15 cellular contexts compared by ENCODE assay signal in genomic region chr11:88813233-88813915, GRCh38.
DNase-seq lines count a peak whose midpoint lies in the region; ATAC-seq, FAIRE-seq and TF ChIP-seq lines count a peak whose summit lies in the region.
"Had no signal": no experiment of that assay in that cellular context is flagged by ENCODE, and none has a peak within 500 bp of the region (broad histone marks: within the 10 kb centered on the region; RNA-seq: fewer than 3 reads in every experiment).

No MANE protein-coding gene starts in this region.

- FAIRE-seq in GM12891 (lab: Jason Lieb, UNC): no peak
- FAIRE-seq: bronchial epithelial cell, kidney had no signal

- H3K27me3 ChIP-seq in MM.1S (replicated peaks; ENCODE audit: insufficient read depth, low read length): no peaks in the 10 kb centered on the region
- H3K27me3 ChIP-seq: neutrophil, suprapubic skin had no signal

- no peaks in the 10 kb centered on the region for H3K9me2 ChIP-seq in MM.1S (replicated peaks; ENCODE audit: insufficient read depth, low read length)

- no peak overlapping the region for H3K4me3 ChIP-seq in MM.1S (ENCODE audit: low read length)
- H3K4me3 ChIP-seq: SK-N-MC, suprapubic skin had no signal

- no peak overlapping the region for H2AFZ ChIP-seq in MM.1S (ENCODE audit: low read length)

- TF ChIP-seq POLR2A in GM12891 (IDR thresholded peaks at IDR 0.05; ENCODE audit: low read depth, low read length): no peak

- no peaks in the 10 kb centered on the region for H3K9me3 ChIP-seq in MM.1S (replicated peaks; ENCODE audit: insufficient read depth, low read length)
- H3K9me3 ChIP-seq: Caco-2, neutrophil, suprapubic skin had no signal

- intact Hi-C loops in Right ventricle myocardium inferior (cut with DNase I): no loop called here

- no peaks in the 10 kb centered on the region for H3F3A ChIP-seq in MM.1S (ENCODE audit: insufficient read depth, low read length)

- no peaks in the 10 kb centered on the region for H3K36me3 ChIP-seq in MM.1S (replicated peaks; ENCODE audit: insufficient read depth, low read length)
- H3K36me3 ChIP-seq: neutrophil, suprapubic skin had no signal

- peak; percentile 22 for DNase-seq in MM.1S
- no peak for DNase-seq in stimulated activated CD4-positive, alpha-beta T cell treated with anti-CD3 and anti-CD28 coated beads, Interleukin-2, amount 100 ng/mL, for 24 hours
- DNase-seq in Right ventricle myocardium inferior (ENCODE audit: missing footprints): no peak
- DNase-seq in iPS-NIHi7 (ENCODE audit: extremely low spot score): no peak
- no peak for DNase-seq in GM12891 (ENCODE audit: insufficient read length, low spot score)
- DNase-seq: Caco-2, kidney, NCI-H524 treated with DMSO at 0.1 percent for 48 hours had no signal

- H3K4me1 ChIP-seq in MM.1S (ENCODE audit: low read length): no peaks in the 10 kb centered on the region
- H3K4me1 ChIP-seq: Caco-2, suprapubic skin had no signal

- H4K20me1 ChIP-seq in MM.1S (ENCODE audit: insufficient read depth, low read length): no peaks in the 10 kb centered on the region

- no peak for TF ChIP-seq CTCF in MM.1S (IDR thresholded peaks at IDR 0.05; ENCODE audit: low read length)

- no peak overlapping the region for H3K9ac ChIP-seq in MM.1S (ENCODE audit: low read length)

- H3K4me2 ChIP-seq in MM.1S (ENCODE audit: low read depth, low read length): no peak overlapping the region

- H3K79me2 ChIP-seq in MM.1S (ENCODE audit: low read length): no peaks in the 10 kb centered on the region

- peak; percentile 88 for ATAC-seq in GM18867 (IDR thresholded peaks at IDR 0.05; ENCODE audit: unreplicated experiment)
- ATAC-seq in GM21360 (IDR thresholded peaks at IDR 0.05; ENCODE audit: unreplicated experiment): peak; percentile 96
- ATAC-seq in HG02970 (IDR thresholded peaks at IDR 0.05; ENCODE audit: low FRiP score, unreplicated experiment): peak; percentile 92
- ATAC-seq in Right ventricle myocardium inferior: no peak

- no peak overlapping the region for H3K27ac ChIP-seq in MM.1S (ENCODE audit: low read length)
- H3K27ac ChIP-seq: neutrophil, SK-N-MC, suprapubic skin had no signal

TF ChIP-seq in GM12891, 5 proteins besides CTCF, POLR2A, EP300 and RAD21:
- no peak for TF ChIP-seq POLR2AphosphoS5 (IDR thresholded peaks at IDR 0.05; ENCODE audit: low read depth, low read length)
- no peak for TF ChIP-seq SPI1 (IDR thresholded peaks at IDR 0.05; ENCODE audit: low read depth, low read length)
- TF ChIP-seq PAX5 (IDR thresholded peaks at IDR 0.05; ENCODE audit: insufficient read depth, low read length, severe bottlenecking): no peak
- no peak for TF ChIP-seq TAF1 (IDR thresholded peaks at IDR 0.05; ENCODE audit: low read depth, low read length)
- TF ChIP-seq POU2F2 (IDR thresholded peaks at IDR 0.05; ENCODE audit: low read depth, low read length): no peak
TF ChIP-seq in GM12891: peak in this region for 0.
